In the genomic region with DNA sequence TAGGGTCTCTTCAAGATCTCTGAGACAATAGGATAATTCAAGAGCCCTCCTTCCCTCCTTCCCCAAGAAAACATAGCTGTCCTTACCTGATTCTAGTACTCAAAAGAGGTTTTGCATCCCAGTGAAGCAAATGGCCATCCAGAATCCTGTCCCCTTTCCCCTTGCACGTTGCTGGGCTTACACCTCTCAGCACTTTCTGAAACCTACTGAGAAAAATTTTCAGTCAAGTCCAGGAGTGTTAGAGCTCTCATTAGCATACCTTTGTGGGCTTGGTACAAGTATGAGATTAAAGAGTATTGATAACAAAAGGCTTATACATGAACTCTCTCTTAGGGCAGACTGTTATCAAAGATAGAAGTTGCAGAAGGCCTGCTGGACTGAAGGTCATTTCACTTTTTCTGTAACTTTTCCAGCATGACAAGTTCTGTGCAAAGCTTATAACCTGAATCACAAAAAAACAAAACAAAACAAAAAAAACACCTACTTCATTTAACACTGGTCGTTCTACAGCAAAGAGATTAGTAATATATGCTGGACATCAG, we compare ENCODE assay signal across 17 cellular contexts. TPM values are rescaled to one million over a fixed set of nuclear protein-coding genes. Genes with fewer than 3 reads are reported as not detected.
A peak's percentile ranks its signal among the peaks of the same experiment; 100 is the strongest.
DNase-seq lines count a peak whose midpoint lies in the region; ATAC-seq, FAIRE-seq and TF ChIP-seq lines count a peak whose summit lies in the region.
"Had no signal": no experiment of that assay in that cellular context is flagged by ENCODE, and none has a peak within 500 bp of the region (broad histone marks: within the 10 kb centered on the region; RNA-seq: fewer than 3 reads in every experiment).

TSS of gene ASAH2 (minus strand) at position 208 of the 542 bp plus-strand sequence. CDS start 2,906 bp downstream, outside the sequence.

- ATAC-seq in PC-3 (no peak), HepG2 (peak; percentile 63)
- ATAC-seq: CD8-positive, alpha-beta T cell had no signal

- H3K4ac ChIP-seq in H1 (replicated peaks; ENCODE audit: insufficient read length, low read depth, low read length), result no peak within 1 kb of the TSS

- H2BK120ac ChIP-seq in H1 (replicated peaks; ENCODE audit: low read depth, low read length), result no peak within 1 kb of the TSS

- H3K36me3 ChIP-seq in PC-3 (ENCODE audit: low read depth, low read length) (no peaks in the 10 kb centered on the region), H1 (ENCODE audit: control insufficient read depth in 2 of 4, insufficient read depth in 4 of 4, low read length in 3 of 4) (no peaks in the 10 kb centered on the region), HepG2 (replicated peaks in 1 of 2; ENCODE audit: control insufficient read depth in 1 of 2, insufficient read depth in 2 of 2, low read length in 2 of 2) (no peaks in the 10 kb centered on the region; a peak in 1 of 5 replicates), MM.1S (replicated peaks; ENCODE audit: insufficient read depth, low read length) (no peaks in the 10 kb centered on the region)
- H3K36me3 ChIP-seq: BLaER1 treated with 17β-estradiol and CSF1 and Interleukin-3, amounts not matched to agents 10 nM and 100 nM had no signal

- H3K4me1 Mint-ChIP-seq in activated CD4-positive, alpha-beta memory T cell treated with anti-CD3 and anti-CD28 coated beads for 36 hours (ENCODE audit: low read depth), result no peaks in the 10 kb centered on the region
- H3K4me1 Mint-ChIP-seq: B cell had no signal

- H2BK5ac ChIP-seq in H1 (ENCODE audit: low read depth, low read length), result no peak within 1 kb of the TSS

- no peak within 1 kb of the TSS for H3K56ac ChIP-seq in H1 (replicated peaks; ENCODE audit: insufficient read length, low read depth, low read length)

- H4K91ac ChIP-seq in H1 (replicated peaks; ENCODE audit: insufficient read length, low read length), result no peak within 1 kb of the TSS

- no peaks in the 10 kb centered on the region for H3K36me3 Mint-ChIP-seq in activated CD4-positive, alpha-beta memory T cell treated with anti-CD3 and anti-CD28 coated beads for 36 hours
- H3K36me3 Mint-ChIP-seq: CD8-positive, alpha-beta T cell had no signal

- TF ChIP-seq EP300 in H1 (IDR thresholded peaks at IDR 0.05; ENCODE audit: borderline replicate concordance in 1 of 2, low read depth in 2 of 2, low read length in 2 of 2) (no peak), HepG2 (IDR thresholded peaks at IDR 0.05; ENCODE audit: low read depth in 2 of 2, low read length in 2 of 2) (peak in 1 of 2 experiments; percentile 38; a peak in 1 of 4 replicates), HepG2 (CRISPR knock-in tag; IDR thresholded peaks at IDR 0.05; ENCODE audit: borderline replicate concordance) (no peak)

- no peak within 1 kb of the TSS for H2AK5ac ChIP-seq in H1 (ENCODE audit: low read depth, low read length)

- H3K4me1 ChIP-seq in PC-3 (ENCODE audit: insufficient read depth, low read length) (no peaks in the 10 kb centered on the region), H1 (replicated peaks in 1 of 4; ENCODE audit: control insufficient read depth in 3 of 4, insufficient read depth in 4 of 4, low read length in 3 of 4) (no peaks in the 10 kb centered on the region), HepG2 (ENCODE audit: insufficient read depth, low read length) (peaks cover 61% of the 10 kb centered on the region), MM.1S (ENCODE audit: low read length) (no peaks in the 10 kb centered on the region)
- H3K4me1 ChIP-seq: BLaER1 treated with 17β-estradiol and CSF1 and Interleukin-3, amounts not matched to agents 10 nM and 100 nM had no signal

- intact Hi-C loops in PC-3 (cut with micrococcal nuclease) (no loop called here), HepG2 (cut with micrococcal nuclease; ENCODE audit: unreplicated experiment) (loop anchor here (2.0 kb wide), 1 partner anchor 17 kb away; no protein-coding TSS in a partner anchor)
- intact Hi-C loops in activated CD4-positive, alpha-beta memory T cell treated with anti-CD3 and anti-CD28 coated beads for 36 hours (cut with micrococcal nuclease), result no loop called here

- H3K9ac ChIP-seq in PC-3 (ENCODE audit: low read length) (no peak within 1 kb of the TSS), H1 (replicated peaks in 1 of 4; ENCODE audit: extremely low read depth in 1 of 4, low read depth in 3 of 4, low read length in 3 of 4) (no peak within 1 kb of the TSS), HepG2 (ENCODE audit: insufficient read depth, low read depth, low read length) (peak within 1 kb of the TSS; percentile 20; the same call in 1 of the 2 replicates), MM.1S (ENCODE audit: low read length) (no peak within 1 kb of the TSS)
- H3K9ac ChIP-seq: BLaER1 treated with 17β-estradiol and CSF1 and Interleukin-3, amounts not matched to agents 10 nM and 100 nM; GM23248 had no signal

- TF ChIP-seq RAD21 in H1 (IDR thresholded peaks at IDR 0.05 in 1 of 2, conservative IDR thresholded peaks at IDR 0.05 in 1 of 2; ENCODE audit: low read depth in 2 of 2, low read length in 2 of 2), result no peak
- TF ChIP-seq RAD21 in HepG2 (CRISPR knock-in tag; IDR thresholded peaks at IDR 0.05), result no peak

- no peak within 1 kb of the TSS for H2BK12ac ChIP-seq in H1 (ENCODE audit: low read depth, low read length)

- CTCF ChIA-PET in PC-3 (lab: Charles Lee) (no interaction called here), H1 (lab: Charles Lee; ENCODE audit: partially characterized antibody) (interaction anchor here (2.7 kb wide), 1 partner anchor 24 kb away, joined by 9 read pairs; no protein-coding TSS in a partner anchor), HepG2 (lab: Yijun Ruan, JAX; ENCODE audit: low intra/inter-chr PET ratio, low total read pairs) (no interaction called here)
- CTCF ChIA-PET in activated CD4-positive, alpha-beta memory T cell treated with anti-CD3 and anti-CD28 coated beads for 36 hours (lab: Charles Lee), result no interaction called here

- H3F3A ChIP-seq in PC-3 (ENCODE audit: low read length, unreplicated experiment) (no peaks in the 10 kb centered on the region), MM.1S (ENCODE audit: insufficient read depth, low read length) (no peaks in the 10 kb centered on the region)

- H3K23me2 ChIP-seq in H1 (ENCODE audit: low read depth, low read length), result no peaks in the 10 kb centered on the region

- H3K4me2 ChIP-seq in PC-3 (ENCODE audit: low read length) (no peak within 1 kb of the TSS), H1 (ENCODE audit: insufficient read depth in 1 of 2, low read depth in 2 of 2, low read length in 2 of 2) (no peak within 1 kb of the TSS), HepG2 (ENCODE audit: low read depth, low read length) (peak within 1 kb of the TSS; percentile 69), MM.1S (ENCODE audit: low read depth, low read length) (no peak within 1 kb of the TSS)
- H3K4me2 ChIP-seq: BLaER1 treated with 17β-estradiol and CSF1 and Interleukin-3, amounts not matched to agents 10 nM and 100 nM had no signal

- H4K8ac ChIP-seq in H1 (ENCODE audit: extremely low read depth, insufficient read depth, low read length), result no peak within 1 kb of the TSS

- H3K9me3 Mint-ChIP-seq in activated CD4-positive, alpha-beta memory T cell treated with anti-CD3 and anti-CD28 coated beads for 36 hours, result no peaks in the 10 kb centered on the region
- H3K9me3 Mint-ChIP-seq: CD8-positive, alpha-beta T cell; H9 had no signal

- H2BK15ac ChIP-seq in H1 (ENCODE audit: low read length), result no peak within 1 kb of the TSS

- H3K27me3 ChIP-seq in PC-3 (ENCODE audit: low read length) (peaks cover 54% of the 10 kb centered on the region), H1 (replicated peaks in 1 of 4; ENCODE audit: control insufficient read depth in 3 of 4, extremely low read depth in 1 of 4, insufficient read depth in 3 of 4, low read length in 3 of 4) (no peaks in the 10 kb centered on the region; a peak in 1 of 7 replicates), HepG2 (ENCODE audit: control insufficient read depth in 1 of 2, insufficient read depth in 2 of 2, low read length in 2 of 2) (no peaks in the 10 kb centered on the region; a peak in 1 of 5 replicates), MM.1S (replicated peaks; ENCODE audit: insufficient read depth, low read length) (no peaks in the 10 kb centered on the region)
- H3K27me3 ChIP-seq: BLaER1 treated with 17β-estradiol and CSF1 and Interleukin-3, amounts not matched to agents 10 nM and 100 nM had no signal

- H3K27ac Mint-ChIP-seq in activated CD4-positive, alpha-beta memory T cell treated with anti-CD3 and anti-CD28 coated beads for 36 hours, result no peak within 1 kb of the TSS
- H3K27ac Mint-ChIP-seq: B cell; CD8-positive, alpha-beta T cell had no signal

- H3K9me2 ChIP-seq in PC-3 (replicated peaks; ENCODE audit: low read length), result no peaks in the 10 kb centered on the region
- no peaks in the 10 kb centered on the region for H3K9me2 ChIP-seq in MM.1S (replicated peaks; ENCODE audit: insufficient read depth, low read length)

- H2AFZ ChIP-seq in PC-3 (ENCODE audit: low read length) (no peak within 1 kb of the TSS), H1 (ENCODE audit: low read length) (0 out of 2 replicates have a peak within 1 kb of the TSS, but pooled peaks have one; percentile 51), HepG2 (ENCODE audit: low read length) (peak within 1 kb of the TSS; percentile 54), MM.1S (ENCODE audit: low read length) (no peak within 1 kb of the TSS)
- H2AFZ ChIP-seq: GM23248 had no signal

- H3K23ac ChIP-seq in H1 (ENCODE audit: insufficient read length), result no peak within 1 kb of the TSS

- TF ChIP-seq CTCF in PC-3 (conservative IDR thresholded peaks at IDR 0.05; ENCODE audit: low read depth, low read length) (no peak), H1 (IDR thresholded peaks at IDR 0.05; ENCODE audit: control extremely low read depth in 1 of 3, insufficient read depth in 1 of 3, low read depth in 1 of 3, low read length in 3 of 3) (no peak), HepG2 (CRISPR knock-in tag; IDR thresholded peaks at IDR 0.05) (no peak), MM.1S (IDR thresholded peaks at IDR 0.05; ENCODE audit: low read length) (no peak)

- BruUV-seq in PC-3 (replicated peaks; lab: Mats Ljungman, UMichigan) (no TSS peak), HepG2 (replicated peaks; lab: Mats Ljungman, UMichigan) (no TSS peak)

- FAIRE-seq in H1 (lab: Jason Lieb, UNC), result no peak
- peak; percentile 21 for FAIRE-seq in HepG2 (lab: Jason Lieb, UNC)
- FAIRE-seq: GM12891 had no signal

- H3K27me3 Mint-ChIP-seq in activated CD4-positive, alpha-beta memory T cell treated with anti-CD3 and anti-CD28 coated beads for 36 hours, result peaks cover 25% of the 10 kb centered on the region

- no peak within 1 kb of the TSS for H2BK20ac ChIP-seq in H1 (ENCODE audit: low read length)

- WGBS in H1 (ENCODE audit: extremely low coverage in 1 of 2, insufficient coverage in 1 of 2, insufficient read length in 1 of 2, insufficient replicate concordance in 2 of 2, low coverage in 1 of 2, low lambda C conversion rate in 2 of 2, missing lambda C conversion rate in 1 of 2), 2 experiments, result 88% methylated on average over 2 of the region's 2 CpGs; no CpG with 5 or more reads in 1 of the 2 experiments
- WGBS in HepG2 (ENCODE audit: low lambda C conversion rate), result 2% methylated on average over 2 of the region's 2 CpGs

- in situ Hi-C loops in HepG2 (cut with HindIII; ENCODE audit: extremely low pct_ligation_motif_present, low pct_unique_long_range_greater_than_20kb), result no loop called here

- H3K9me3 ChIP-seq in PC-3 (ENCODE audit: low read length) (no peaks in the 10 kb centered on the region), H1 (ENCODE audit: insufficient read depth in 2 of 2, low read depth in 1 of 2, low read length in 1 of 2) (no peaks in the 10 kb centered on the region), HepG2 (ENCODE audit: low read length) (no peaks in the 10 kb centered on the region), MM.1S (replicated peaks; ENCODE audit: insufficient read depth, low read length) (no peaks in the 10 kb centered on the region)
- H3K9me3 ChIP-seq: BLaER1 treated with 17β-estradiol and CSF1 and Interleukin-3, amounts not matched to agents 10 nM and 100 nM had no signal

- H4K5ac ChIP-seq in H1 (ENCODE audit: insufficient read length, low read depth, low read length), result no peak within 1 kb of the TSS

- H3K27ac ChIP-seq in PC-3 (ENCODE audit: low read length), result no peak within 1 kb of the TSS
- H3K27ac ChIP-seq in H1 (ENCODE audit: low read depth, low read length), result no peak within 1 kb of the TSS
- peak within 1 kb of the TSS; percentile 34 for H3K27ac ChIP-seq in HepG2 (ENCODE audit: extremely low read length, insufficient read depth, low read length)
- no peak within 1 kb of the TSS for H3K27ac ChIP-seq in MM.1S (ENCODE audit: low read length)
- H3K27ac ChIP-seq: BLaER1 treated with 17β-estradiol and CSF1 and Interleukin-3, amounts not matched to agents 10 nM and 100 nM; GM23248 had no signal

- no peaks in the 10 kb centered on the region for H4K20me1 ChIP-seq in PC-3 (ENCODE audit: low read length)
- no peaks in the 10 kb centered on the region for H4K20me1 ChIP-seq in H1 (replicated peaks in 1 of 2; ENCODE audit: control insufficient read depth in 1 of 2, insufficient read depth in 2 of 2, low read length in 2 of 2)
- no peaks in the 10 kb centered on the region for H4K20me1 ChIP-seq in HepG2 (ENCODE audit: insufficient read depth, low read length)
- no peaks in the 10 kb centered on the region for H4K20me1 ChIP-seq in MM.1S (ENCODE audit: insufficient read depth, low read length)
- H4K20me1 ChIP-seq: BLaER1 treated with 17β-estradiol and CSF1 and Interleukin-3, amounts not matched to agents 10 nM and 100 nM had no signal

- no peak for DNase-seq in PC-3
- no peak for DNase-seq in H1 (ENCODE audit: low read depth in 1 of 2, low spot score in 2 of 2)
- DNase-seq in HepG2 (ENCODE audit: low spot score), result peak; percentile 36
- no peak for DNase-seq in ureter (ENCODE audit: low spot score)
- no peak for DNase-seq in MM.1S
- no peak for DNase-seq in activated CD4-positive, alpha-beta T cell treated with anti-CD3 and anti-CD28 coated beads, Interleukin-2, amount 50 U/mL, for 4 hours
- DNase-seq in activated CD4-positive, alpha-beta memory T cell treated with anti-CD3 and anti-CD28 coated beads for 36 hours, result no peak
- DNase-seq: Calu3; CD8-positive, alpha-beta T cell; DMS53; DND-41; EL; GM23248; H9 had no signal

- H3K18ac ChIP-seq in H1 (ENCODE audit: extremely low read depth, low read length), result no peak within 1 kb of the TSS

- no peak within 1 kb of the TSS for H3K4me3 Mint-ChIP-seq in activated CD4-positive, alpha-beta memory T cell treated with anti-CD3 and anti-CD28 coated beads for 36 hours
- H3K4me3 Mint-ChIP-seq: B cell; CD8-positive, alpha-beta T cell; H9 had no signal

- H3K14ac ChIP-seq in H1 (ENCODE audit: insufficient read length), result no peak within 1 kb of the TSS

- H3K79me1 ChIP-seq in H1 (ENCODE audit: low read depth, low read length), result no peaks in the 10 kb centered on the region

- TF ChIP-seq POLR2A in H1 (IDR thresholded peaks at IDR 0.05; ENCODE audit: control extremely low read depth in 1 of 2, low read depth in 2 of 2, low read length in 2 of 2) (no peak), HepG2 (IDR thresholded peaks at IDR 0.05; ENCODE audit: insufficient read depth in 1 of 2, low read depth in 2 of 2, low read length in 2 of 2) (no peak)

- H3K79me2 ChIP-seq in PC-3 (ENCODE audit: low read length) (no peaks in the 10 kb centered on the region), H1 (ENCODE audit: control insufficient read depth in 1 of 2, insufficient read depth in 2 of 2, low read length in 2 of 2) (no peaks in the 10 kb centered on the region), HepG2 (ENCODE audit: insufficient read depth, low read length) (no peaks in the 10 kb centered on the region), MM.1S (ENCODE audit: low read length) (no peaks in the 10 kb centered on the region)

- H3K4me3 ChIP-seq in PC-3 (ENCODE audit: low read length) (no peak within 1 kb of the TSS), H1 (ENCODE audit: extremely low read depth in 1 of 4, insufficient read depth in 2 of 4, low read depth in 3 of 4, low read length in 4 of 4) (no peak within 1 kb of the TSS), HepG2 (replicated peaks in 1 of 3; ENCODE audit: insufficient read depth in 1 of 3, low read depth in 2 of 3, low read length in 3 of 3) (peak within 1 kb of the TSS; percentile 9 to 28 (median 25); a peak in 3 of 6 replicates), MM.1S (ENCODE audit: low read length) (no peak within 1 kb of the TSS)
- H3K4me3 ChIP-seq: BLaER1 treated with 17β-estradiol and CSF1 and Interleukin-3, amounts not matched to agents 10 nM and 100 nM; GM23248 had no signal

- POLR2A ChIA-PET in PC-3 (lab: Charles Lee; ENCODE audit: unreplicated experiment), result no interaction called here
- POLR2A ChIA-PET in H1 (lab: Charles Lee; ENCODE audit: partially characterized antibody), result no interaction called here
- POLR2A ChIA-PET in HepG2 (lab: Yijun Ruan, JAX), result interaction anchor here (1.5 to 2.1 kb wide), 2 partner anchors 9 to 17 kb away, joined by 3 to 8 read pairs; no protein-coding TSS in a partner anchor
- POLR2A ChIA-PET in activated CD4-positive, alpha-beta memory T cell treated with anti-CD3 and anti-CD28 coated beads for 36 hours (lab: Charles Lee), result no interaction called here

RNA-seq across cellular contexts. Expression of gene ASAH2, which starts in this region (rescaled TPM):
- total RNA-seq in PC-3 (2014; rRNA removed), result 0.75 and 14.0 TPM in 2 replicates
- 2.0 and 3.1 TPM in 2 replicates for total RNA-seq in H1 (2021; fragmentation: NEBNext Ultra II Directional; extraction: Animal tissue kit (Norgen Biotek cat#: 25700))
- 1.2 and 1.3 TPM in 2 replicates for polyA plus RNA-seq in H1 (2011; rRNA removed)
- polyA plus RNA-seq in H1 (2011; cell fraction: cytosol; rRNA removed), result 1.3 TPM
- polyA plus RNA-seq in H1 (2011; cell fraction: nucleus; rRNA removed), result 1.3 TPM
- polyA plus RNA-seq in H1 (2012, experiment 1 of 2), result 2.2 to 8.4 TPM (median 4.2 TPM) in 4 replicates
- 0.64 TPM for polyA plus RNA-seq in H1 (2012, experiment 2 of 2)
- 3.0 TPM for polyA plus RNA-seq in H1 (2013, experiment 1 of 2)
- 3.1 TPM for polyA plus RNA-seq in H1 (2013, experiment 2 of 2)
- 0.98 and 10.1 TPM in 2 replicates for polyA minus RNA-seq in H1 (2011; rRNA and poly(A)+ RNA removed)
- polyA minus RNA-seq in H1 (2011; cell fraction: cytosol; rRNA and poly(A)+ RNA removed), result 2.0 TPM
- 2.6 TPM for polyA minus RNA-seq in H1 (2011; cell fraction: nucleus; rRNA and poly(A)+ RNA removed)
- 8.9 and 16.0 TPM in 2 replicates for total RNA-seq in HepG2 (2016; rRNA removed; fragmentation: Illumina TruSeq; extraction: Trizol)
- 1.1 and 1.7 TPM in 2 replicates for total RNA-seq in HepG2 (2016; cell fraction: cytosol; rRNA removed; fragmentation: Illumina TruSeq; extraction: Trizol; ENCODE audit: low read depth)
- 8.2 and 13.2 TPM in 2 replicates for total RNA-seq in HepG2 (2016; cell fraction: insoluble cytoplasmic fraction; rRNA removed; fragmentation: Illumina TruSeq; extraction: Trizol)
- total RNA-seq in HepG2 (2016; cell fraction: membrane; rRNA removed; fragmentation: Illumina TruSeq; extraction: Trizol), result 2.7 and 6.0 TPM in 2 replicates
- total RNA-seq in HepG2 (2016; cell fraction: nucleus; rRNA removed; fragmentation: Illumina TruSeq; extraction: Trizol), result 12.5 and 13.1 TPM in 2 replicates
- polyA plus RNA-seq in HepG2 (2011; rRNA removed), result 14.8 and 17.9 TPM in 2 replicates
- 10.0 and 11.0 TPM in 2 replicates for polyA plus RNA-seq in HepG2 (2011; cell fraction: cytosol; rRNA removed)
- 8.1 and 9.8 TPM in 2 replicates for polyA plus RNA-seq in HepG2 (2011; cell fraction: nucleus; rRNA removed)
- 4.6 TPM in 2 replicates for polyA plus RNA-seq in HepG2 (2012)
- 0.70 and 1.3 TPM in 2 replicates for polyA plus RNA-seq in HepG2 (2016; cell fraction: cytosol; fragmentation: Illumina TruSeq; extraction: Trizol; ENCODE audit: low read depth)
- polyA plus RNA-seq in HepG2 (2016; cell fraction: insoluble cytoplasmic fraction; fragmentation: Illumina TruSeq; extraction: Trizol; ENCODE audit: low read depth), result 3.4 and 6.6 TPM in 2 replicates
- 0.94 and 1.8 TPM in 2 replicates for polyA plus RNA-seq in HepG2 (2016; cell fraction: membrane; fragmentation: Illumina TruSeq; extraction: Trizol; ENCODE audit: low read depth)
- 12.1 and 13.5 TPM in 2 replicates for polyA plus RNA-seq in HepG2 (2016; cell fraction: nucleus; fragmentation: Illumina TruSeq; extraction: Trizol; ENCODE audit: insufficient read depth, low read depth)
- polyA minus RNA-seq in HepG2 (2011; rRNA and poly(A)+ RNA removed; ENCODE audit: low replicate concordance), result 2.8 and 27.5 TPM in 2 replicates
- polyA minus RNA-seq in HepG2 (2011; cell fraction: cytosol; rRNA and poly(A)+ RNA removed), result 15.3 and 18.1 TPM in 2 replicates
- polyA minus RNA-seq in HepG2 (2011; cell fraction: nucleus; rRNA and poly(A)+ RNA removed), result 15.1 and 15.3 TPM in 2 replicates
- 11.3 TPM for total RNA-seq in ureter
- total RNA-seq in activated CD4-positive, alpha-beta memory T cell treated with anti-CD3 and anti-CD28 coated beads for 36 hours, result 1 to 10 TPM; 3.0 to 3.3 TPM

Comparison
In these comparisons a context has a peak if more than half of its experiments do, and no peak if none do; other contexts are left out.
1. H2AFZ ChIP-seq: peak in H1 (single experiment) and HepG2 (single experiment); none in PC-3 (single experiment) and MM.1S (single experiment).
2. H3K4me3 ChIP-seq: peak in HepG2 (3 of 3); none in PC-3 (single experiment), H1 (0 of 4) and MM.1S (single experiment).